In genomic region chr9:134634190-134634589, GRCh38 we compare ENCODE assay signal across 1 cellular context.
TF ChIP-seq lines count a peak whose summit lies in the region.

No MANE protein-coding gene starts in this region.

TF ChIP-seq in IMR-90, 13 proteins besides CTCF, POLR2A, EP300 and RAD21 (continued from another document):
- TF ChIP-seq USF2 (IDR thresholded peaks at IDR 0.05; ENCODE audit: low read depth, low read length) = no peak
- TF ChIP-seq BHLHE40 (IDR thresholded peaks at IDR 0.05; ENCODE audit: low read depth, low read length) = no peak
- TF ChIP-seq ELK1 (IDR thresholded peaks at IDR 0.05; ENCODE audit: borderline replicate concordance, low read depth, low read length) = no peak
- TF ChIP-seq NFE2L2 (IDR thresholded peaks at IDR 0.05; ENCODE audit: low read depth, low read length) = no peak
- TF ChIP-seq CHD1 (IDR thresholded peaks at IDR 0.05; ENCODE audit: low read depth, low read length) = no peak
